8 cellular contexts compared by ENCODE assay signal in genomic region chr14:61470954-61471279, GRCh38.
DNase-seq lines count a peak whose midpoint lies in the region; ATAC-seq and TF ChIP-seq lines count a peak whose summit lies in the region.

No MANE protein-coding gene starts in this region.

- DNase-seq in activated B cell treated with CpG ODN at 0.5 μM for 24 hours (no peak), glutamatergic neuron (no peak), smooth muscle cell (lab: John Stamatoyannopoulos, UW; ENCODE audit: unreplicated experiment) (no peak), medulla oblongata (ENCODE audit: extremely low spot score) (no peak), SHP77 (lab: John Stamatoyannopoulos, UW) (no peak)

- H3K9ac ChIP-seq in smooth muscle cell (ENCODE audit: low read depth), result no peak overlapping the region

- intact Hi-C loops in activated B cell treated with CpG ODN at 0.5 μM for 24 hours (cut with micrococcal nuclease), result no loop called here

- H3K36me3 Mint-ChIP-seq in activated B cell treated with CpG ODN at 0.5 μM for 24 hours (ENCODE audit: low read depth) (no peaks in the 10 kb centered on the region), glutamatergic neuron (ENCODE audit: unreplicated experiment) (no peaks in the 10 kb centered on the region)

- H3K79me2 ChIP-seq in smooth muscle cell (ENCODE audit: low read depth), result no peaks in the 10 kb centered on the region

- ATAC-seq in activated B cell treated with CpG ODN at 0.5 μM for 24 hours (ENCODE audit: low read depth), result no peak
- ATAC-seq in GM19467 (IDR thresholded peaks at IDR 0.05; ENCODE audit: unreplicated experiment), result no peak
- no peak for ATAC-seq in GM18907 (IDR thresholded peaks at IDR 0.05; ENCODE audit: unreplicated experiment)

- no peaks in the 10 kb centered on the region for H3K9me3 Mint-ChIP-seq in activated B cell treated with CpG ODN at 0.5 μM for 24 hours
- no peaks in the 10 kb centered on the region for H3K9me3 Mint-ChIP-seq in glutamatergic neuron (ENCODE audit: unreplicated experiment)

- no peaks in the 10 kb centered on the region for H4K20me1 ChIP-seq in smooth muscle cell (ENCODE audit: low read depth)

- POLR2A ChIA-PET in HEK293 (lab: Yijun Ruan, JAX), result no interaction called here
- POLR2A ChIA-PET in activated B cell treated with CpG ODN at 0.5 μM for 24 hours (lab: Charles Lee), result interaction anchor here (0.6 to 12.6 kb wide), 15 partner anchors 8 to 281 kb away, joined by 3 to 388 read pairs (median 4); partner anchors contain the start of gene HIF1A

- H3K4me1 ChIP-seq in HEK293 (ENCODE audit: control insufficient read depth, insufficient read depth, low read length), result peaks cover 22% of the 10 kb centered on the region
- peaks cover 22% of the 10 kb centered on the region for H3K4me1 ChIP-seq in smooth muscle cell (ENCODE audit: low read depth)

- H3K27ac ChIP-seq in HEK293 (ENCODE audit: extremely low read depth, low read depth, low read length) (peak overlapping the region; percentile 57; the same call in 1 of the 2 replicates), smooth muscle cell (ENCODE audit: low read depth) (peak overlapping the region; percentile 58)

- H3K9me3 ChIP-seq in HEK293 (ENCODE audit: control insufficient read depth, insufficient read depth, low read depth, low read length), result no peaks in the 10 kb centered on the region
- H3K9me3 ChIP-seq in smooth muscle cell (replicated peaks; ENCODE audit: low read depth), result no peaks in the 10 kb centered on the region

- H3K36me3 ChIP-seq in HEK293 (ENCODE audit: control insufficient read depth in 2 of 2, insufficient read depth in 1 of 2, low read length in 2 of 2) (no peaks in the 10 kb centered on the region), smooth muscle cell (ENCODE audit: low read depth) (no peaks in the 10 kb centered on the region)

- WGBS in smooth muscle cell (ENCODE audit: low lambda C conversion rate), result 68% methylated on average over 2 of the region's 2 CpGs

- H3K4me1 Mint-ChIP-seq in activated B cell treated with CpG ODN at 0.5 μM for 24 hours, result peaks cover 57% of the 10 kb centered on the region
- peaks cover 21% of the 10 kb centered on the region for H3K4me1 Mint-ChIP-seq in glutamatergic neuron (ENCODE audit: low read depth, unreplicated experiment)

- H3K4me3 Mint-ChIP-seq in activated B cell treated with CpG ODN at 0.5 μM for 24 hours, result peak overlapping the region; percentile 91
- peak overlapping the region; percentile 62 for H3K4me3 Mint-ChIP-seq in glutamatergic neuron (ENCODE audit: unreplicated experiment)

- H3K27me3 ChIP-seq in smooth muscle cell (ENCODE audit: low read depth), result no peaks in the 10 kb centered on the region

- CTCF ChIA-PET in HEK293 (lab: Yijun Ruan, JAX), result interaction anchor here (0.6 to 1.8 kb wide), 17 partner anchors 8 to 367 kb away, joined by 3 to 6 read pairs (median 4); partner anchors contain the start of gene SNAPC1
- CTCF ChIA-PET in activated B cell treated with CpG ODN at 0.5 μM for 24 hours (lab: Charles Lee), result interaction anchor here (1.0 to 3.4 kb wide), 7 partner anchors 29 to 366 kb away, joined by 3 to 15 read pairs (median 3); no protein-coding TSS in a partner anchor

- TF ChIP-seq CTCF in HEK293 (tag by site-specific recombination; IDR thresholded peaks at IDR 0.05) (no peak), activated B cell treated with CpG ODN at 0.5 μM for 24 hours (IDR thresholded peaks at IDR 0.05) (no peak), glutamatergic neuron (IDR thresholded peaks at IDR 0.05; ENCODE audit: partially characterized antibody, unreplicated experiment) (no peak), smooth muscle cell (IDR thresholded peaks at IDR 0.05; ENCODE audit: borderline replicate concordance, insufficient read depth, poor library complexity, severe bottlenecking) (no peak)

- peaks cover 5% of the 10 kb centered on the region for H3F3A ChIP-seq in smooth muscle cell (ENCODE audit: low read depth)

- H3K27me3 Mint-ChIP-seq in activated B cell treated with CpG ODN at 0.5 μM for 24 hours (no peaks in the 10 kb centered on the region), glutamatergic neuron (ENCODE audit: unreplicated experiment) (peaks cover 2% of the 10 kb centered on the region)

- H3K4me2 ChIP-seq in smooth muscle cell, result peak overlapping the region; percentile 82

- H3K27ac Mint-ChIP-seq in activated B cell treated with CpG ODN at 0.5 μM for 24 hours, result peak overlapping the region; percentile 93
- no peak overlapping the region for H3K27ac Mint-ChIP-seq in glutamatergic neuron (ENCODE audit: unreplicated experiment)

- H2AFZ ChIP-seq in smooth muscle cell (ENCODE audit: low read depth), result peak overlapping the region; percentile 23

- H3K4me3 ChIP-seq in HEK293 (ENCODE audit: low read depth, low read length) (no peak overlapping the region), smooth muscle cell (no peak overlapping the region)

TF ChIP-seq in HEK293, 187 proteins besides CTCF, POLR2A, EP300 and RAD21:
- TF ChIP-seq KLF7 (tag by site-specific recombination; IDR thresholded peaks at IDR 0.05; ENCODE audit: borderline replicate concordance) (no peak), ZBTB7A (tag by site-specific recombination; IDR thresholded peaks at IDR 0.05; ENCODE audit: low read depth) (no peak), ZNF48 (tag by site-specific recombination; IDR thresholded peaks at IDR 0.05) (no peak), ZNF558 (tag by site-specific recombination; IDR thresholded peaks at IDR 0.05) (no peak), ZNF629 (tag by site-specific recombination; IDR thresholded peaks at IDR 0.05) (0 out of 2 replicates have a peak, but pooled peaks have one; percentile 6), ZNF843 (tag by site-specific recombination; IDR thresholded peaks at IDR 0.05) (no peak), ZBTB21 (tag by site-specific recombination; IDR thresholded peaks at IDR 0.05) (peak; percentile 3; the same call in 1 of the 2 replicates), ZNF610 (tag by site-specific recombination; IDR thresholded peaks at IDR 0.05; ENCODE audit: borderline replicate concordance) (no peak)
